Comparison of ENCODE assay signal across 1 cellular context in the genomic region with DNA sequence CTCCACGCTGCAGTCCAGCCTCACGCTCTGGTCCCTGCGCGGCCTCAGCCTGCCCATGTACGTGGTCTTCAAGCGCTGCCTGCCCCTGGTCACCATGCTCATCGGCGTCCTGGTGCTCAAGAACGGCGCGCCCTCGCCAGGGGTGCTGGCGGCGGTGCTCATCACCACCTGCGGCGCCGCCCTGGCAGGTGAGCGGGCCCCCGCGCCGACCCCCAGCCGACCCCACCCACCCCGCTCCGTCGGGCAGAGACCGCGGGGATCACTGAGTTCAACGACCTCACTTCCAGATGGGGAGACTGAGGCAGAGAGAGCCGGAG.
TF ChIP-seq lines count a peak whose summit lies in the region.

No MANE protein-coding gene starts in this region.

TF ChIP-seq in H1, 55 proteins besides CTCF, POLR2A, EP300 and RAD21:
- no peak for TF ChIP-seq HDAC2 (IDR thresholded peaks at IDR 0.05; ENCODE audit: borderline replicate concordance in 1 of 2, low read depth in 2 of 2, low read length in 2 of 2)
- TF ChIP-seq, protein P1, sequence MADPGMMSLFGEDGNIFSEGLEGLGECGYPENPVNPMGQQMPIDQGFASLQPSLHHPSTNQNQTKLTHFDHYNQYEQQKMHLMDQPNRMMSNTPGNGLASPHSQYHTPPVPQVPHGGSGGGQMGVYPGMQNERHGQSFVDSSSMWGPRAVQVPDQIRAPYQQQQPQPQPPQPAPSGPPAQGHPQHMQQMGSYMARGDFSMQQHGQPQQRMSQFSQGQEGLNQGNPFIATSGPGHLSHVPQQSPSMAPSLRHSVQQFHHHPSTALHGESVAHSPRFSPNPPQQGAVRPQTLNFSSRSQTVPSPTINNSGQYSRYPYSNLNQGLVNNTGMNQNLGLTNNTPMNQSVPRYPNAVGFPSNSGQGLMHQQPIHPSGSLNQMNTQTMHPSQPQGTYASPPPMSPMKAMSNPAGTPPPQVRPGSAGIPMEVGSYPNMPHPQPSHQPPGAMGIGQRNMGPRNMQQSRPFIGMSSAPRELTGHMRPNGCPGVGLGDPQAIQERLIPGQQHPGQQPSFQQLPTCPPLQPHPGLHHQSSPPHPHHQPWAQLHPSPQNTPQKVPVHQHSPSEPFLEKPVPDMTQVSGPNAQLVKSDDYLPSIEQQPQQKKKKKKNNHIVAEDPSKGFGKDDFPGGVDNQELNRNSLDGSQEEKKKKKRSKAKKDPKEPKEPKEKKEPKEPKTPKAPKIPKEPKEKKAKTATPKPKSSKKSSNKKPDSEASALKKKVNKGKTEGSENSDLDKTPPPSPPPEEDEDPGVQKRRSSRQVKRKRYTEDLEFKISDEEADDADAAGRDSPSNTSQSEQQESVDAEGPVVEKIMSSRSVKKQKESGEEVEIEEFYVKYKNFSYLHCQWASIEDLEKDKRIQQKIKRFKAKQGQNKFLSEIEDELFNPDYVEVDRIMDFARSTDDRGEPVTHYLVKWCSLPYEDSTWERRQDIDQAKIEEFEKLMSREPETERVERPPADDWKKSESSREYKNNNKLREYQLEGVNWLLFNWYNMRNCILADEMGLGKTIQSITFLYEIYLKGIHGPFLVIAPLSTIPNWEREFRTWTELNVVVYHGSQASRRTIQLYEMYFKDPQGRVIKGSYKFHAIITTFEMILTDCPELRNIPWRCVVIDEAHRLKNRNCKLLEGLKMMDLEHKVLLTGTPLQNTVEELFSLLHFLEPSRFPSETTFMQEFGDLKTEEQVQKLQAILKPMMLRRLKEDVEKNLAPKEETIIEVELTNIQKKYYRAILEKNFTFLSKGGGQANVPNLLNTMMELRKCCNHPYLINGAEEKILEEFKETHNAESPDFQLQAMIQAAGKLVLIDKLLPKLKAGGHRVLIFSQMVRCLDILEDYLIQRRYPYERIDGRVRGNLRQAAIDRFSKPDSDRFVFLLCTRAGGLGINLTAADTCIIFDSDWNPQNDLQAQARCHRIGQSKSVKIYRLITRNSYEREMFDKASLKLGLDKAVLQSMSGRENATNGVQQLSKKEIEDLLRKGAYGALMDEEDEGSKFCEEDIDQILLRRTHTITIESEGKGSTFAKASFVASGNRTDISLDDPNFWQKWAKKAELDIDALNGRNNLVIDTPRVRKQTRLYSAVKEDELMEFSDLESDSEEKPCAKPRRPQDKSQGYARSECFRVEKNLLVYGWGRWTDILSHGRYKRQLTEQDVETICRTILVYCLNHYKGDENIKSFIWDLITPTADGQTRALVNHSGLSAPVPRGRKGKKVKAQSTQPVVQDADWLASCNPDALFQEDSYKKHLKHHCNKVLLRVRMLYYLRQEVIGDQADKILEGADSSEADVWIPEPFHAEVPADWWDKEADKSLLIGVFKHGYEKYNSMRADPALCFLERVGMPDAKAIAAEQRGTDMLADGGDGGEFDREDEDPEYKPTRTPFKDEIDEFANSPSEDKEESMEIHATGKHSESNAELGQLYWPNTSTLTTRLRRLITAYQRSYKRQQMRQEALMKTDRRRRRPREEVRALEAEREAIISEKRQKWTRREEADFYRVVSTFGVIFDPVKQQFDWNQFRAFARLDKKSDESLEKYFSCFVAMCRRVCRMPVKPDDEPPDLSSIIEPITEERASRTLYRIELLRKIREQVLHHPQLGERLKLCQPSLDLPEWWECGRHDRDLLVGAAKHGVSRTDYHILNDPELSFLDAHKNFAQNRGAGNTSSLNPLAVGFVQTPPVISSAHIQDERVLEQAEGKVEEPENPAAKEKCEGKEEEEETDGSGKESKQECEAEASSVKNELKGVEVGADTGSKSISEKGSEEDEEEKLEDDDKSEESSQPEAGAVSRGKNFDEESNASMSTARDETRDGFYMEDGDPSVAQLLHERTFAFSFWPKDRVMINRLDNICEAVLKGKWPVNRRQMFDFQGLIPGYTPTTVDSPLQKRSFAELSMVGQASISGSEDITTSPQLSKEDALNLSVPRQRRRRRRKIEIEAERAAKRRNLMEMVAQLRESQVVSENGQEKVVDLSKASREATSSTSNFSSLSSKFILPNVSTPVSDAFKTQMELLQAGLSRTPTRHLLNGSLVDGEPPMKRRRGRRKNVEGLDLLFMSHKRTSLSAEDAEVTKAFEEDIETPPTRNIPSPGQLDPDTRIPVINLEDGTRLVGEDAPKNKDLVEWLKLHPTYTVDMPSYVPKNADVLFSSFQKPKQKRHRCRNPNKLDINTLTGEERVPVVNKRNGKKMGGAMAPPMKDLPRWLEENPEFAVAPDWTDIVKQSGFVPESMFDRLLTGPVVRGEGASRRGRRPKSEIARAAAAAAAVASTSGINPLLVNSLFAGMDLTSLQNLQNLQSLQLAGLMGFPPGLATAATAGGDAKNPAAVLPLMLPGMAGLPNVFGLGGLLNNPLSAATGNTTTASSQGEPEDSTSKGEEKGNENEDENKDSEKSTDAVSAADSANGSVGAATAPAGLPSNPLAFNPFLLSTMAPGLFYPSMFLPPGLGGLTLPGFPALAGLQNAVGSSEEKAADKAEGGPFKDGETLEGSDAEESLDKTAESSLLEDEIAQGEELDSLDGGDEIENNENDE (IDR thresholded peaks at IDR 0.05; ENCODE audit: insufficient replicate concordance, low read length), result no peak
- TF ChIP-seq KDM4A (IDR thresholded peaks at IDR 0.05; ENCODE audit: low read depth, low read length, severe bottlenecking), result peak; percentile 9
- no peak for TF ChIP-seq SP1 (IDR thresholded peaks at IDR 0.05; ENCODE audit: low read depth, low read length)
